In genomic region chr4:82733636-82734035, GRCh38 we compare ENCODE assay signal across 14 cellular contexts.
DNase-seq lines count a peak whose midpoint lies in the region; ATAC-seq and TF ChIP-seq lines count a peak whose summit lies in the region.
"Had no signal": no experiment of that assay in that cellular context is flagged by ENCODE, and none has a peak within 500 bp of the region (broad histone marks: within the 10 kb centered on the region; RNA-seq: fewer than 3 reads in every experiment).

No MANE protein-coding gene starts in this region.

- no peaks in the 10 kb centered on the region for H3K36me3 ChIP-seq in breast epithelium
- no peaks in the 10 kb centered on the region for H3K36me3 ChIP-seq in adrenal gland (replicated peaks in 1 of 2)

- H3K27ac ChIP-seq in breast epithelium (no peak overlapping the region), adrenal gland (peak overlapping the region; percentile 24 to 87 (median 72))

- no peaks in the 10 kb centered on the region for H3K9me3 Mint-ChIP-seq in MCF 10A (ENCODE audit: unreplicated experiment)

- BruUV-seq in MCF 10A (replicated peaks; lab: Mats Ljungman, UMichigan) = no TSS peak

- POLR2A ChIA-PET in MCF 10A (lab: Yijun Ruan, JAX) = interaction anchor here (0.6 to 1.3 kb wide), 4 partner anchors 11 to 195 kb away, joined by 3 to 4 read pairs (median 3); partner anchors contain the start of gene SCD5

- no peaks in the 10 kb centered on the region for H3K9me3 ChIP-seq in breast epithelium
- no peaks in the 10 kb centered on the region for H3K9me3 ChIP-seq in adrenal gland (replicated peaks in 1 of 3)

- no peak overlapping the region for H3K27ac Mint-ChIP-seq in MCF 10A (ENCODE audit: low read depth, unreplicated experiment)
- H3K27ac Mint-ChIP-seq: HFFc6 had no signal

- 64 to 76% (median 67%) methylated on average over 7 of the region's 7 CpGs for WGBS in adrenal gland, 4 donors

- peaks cover 9% of the 10 kb centered on the region for H3K36me3 Mint-ChIP-seq in MCF 10A (ENCODE audit: insufficient read depth, unreplicated experiment)

- no peak for ATAC-seq in GM18505 (IDR thresholded peaks at IDR 0.05; ENCODE audit: unreplicated experiment)
- ATAC-seq: esophagus mucosa, HepG2 had no signal

- DNase-seq in MCF 10A (ENCODE audit: unreplicated experiment) (peak; percentile 67), breast epithelium (ENCODE audit: low spot score in 2 of 2) (no peak), adrenal gland (peak; percentile 64 to 84 (median 73)), fibroblast of the aortic adventitia (ENCODE audit: low read depth) (peak; percentile 40), stromal cell of bone marrow (ENCODE audit: low read depth) (peak; percentile 18), midbrain (lab: John Stamatoyannopoulos, UW) (no peak)
- DNase-seq in stimulated activated naive CD4-positive, alpha-beta T cell treated with Interleukin-2 at 50 U/mL for 16 hours (lab: John Stamatoyannopoulos, UW) = no peak
- DNase-seq: activated effector memory CD4-positive, alpha-beta T cell treated with anti-CD3 and anti-CD28 coated beads, Interleukin-2, amount 50 U/mL, for 16 hours; HFFc6; NCI-H1092; NCI-H524 treated with DMSO at 0.1 percent for 48 hours had no signal

- no peak overlapping the region for H3K4me3 Mint-ChIP-seq in MCF 10A (ENCODE audit: unreplicated experiment)
- H3K4me3 Mint-ChIP-seq: HFFc6 had no signal

- TF ChIP-seq POLR2A in breast epithelium (IDR thresholded peaks at IDR 0.05) = no peak
- TF ChIP-seq POLR2A in adrenal gland (IDR thresholded peaks at IDR 0.05) = peak in 1 of 2 donors; percentile 29
- no peak for TF ChIP-seq POLR2A in GM18505 (IDR thresholded peaks at IDR 0.05; ENCODE audit: borderline replicate concordance, extremely low read depth, insufficient read depth, insufficient read length)

- no peaks in the 10 kb centered on the region for H3K27me3 Mint-ChIP-seq in MCF 10A (ENCODE audit: insufficient read depth, unreplicated experiment)

- H3K4me3 ChIP-seq in breast epithelium = no peak overlapping the region
- no peak overlapping the region for H3K4me3 ChIP-seq in adrenal gland
- no peak overlapping the region for H3K4me3 ChIP-seq in fibroblast of the aortic adventitia (ENCODE audit: low read depth, low read length)

- H3K4me1 ChIP-seq in breast epithelium = no peaks in the 10 kb centered on the region
- peaks cover 43 to 55% of the 10 kb centered on the region in 2 donors for H3K4me1 ChIP-seq in adrenal gland (replicated peaks in 1 of 2)

- CTCF ChIA-PET in MCF 10A (lab: Yijun Ruan, JAX) = interaction anchor here (0.9 to 1.9 kb wide), 3 partner anchors 9 to 68 kb away, joined by 3 to 12 read pairs (median 3); no protein-coding TSS in a partner anchor

- H3K27me3 ChIP-seq in breast epithelium = no peaks in the 10 kb centered on the region
- no peaks in the 10 kb centered on the region for H3K27me3 ChIP-seq in adrenal gland

- H3K4me1 Mint-ChIP-seq in MCF 10A (ENCODE audit: insufficient read depth, unreplicated experiment) = peaks cover 9% of the 10 kb centered on the region

- no peak for TF ChIP-seq CTCF in MCF 10A (IDR thresholded peaks at IDR 0.05; ENCODE audit: unreplicated experiment)
- TF ChIP-seq CTCF in breast epithelium (IDR thresholded peaks at IDR 0.05) = no peak
- TF ChIP-seq CTCF in adrenal gland (IDR thresholded peaks at IDR 0.05) = no peak
- no peak for TF ChIP-seq CTCF in fibroblast of the aortic adventitia (IDR thresholded peaks at IDR 0.05; ENCODE audit: insufficient read depth, low read length)

- intact Hi-C loops in MCF 10A (cut with micrococcal nuclease) (no loop called here), breast epithelium (cut with DNase I; ENCODE audit: low total_unique reads) (no loop called here), adrenal gland (cut with DNase I) (no loop called here)

Comparison
In these comparisons a context has a peak if more than half of its experiments do, and no peak if none do; other contexts are left out.
1. DNase-seq: peak in MCF 10A (single experiment), adrenal gland (7 of 7), fibroblast of the aortic adventitia (single experiment) and stromal cell of bone marrow (single experiment); none in breast epithelium (0 of 2), midbrain (single experiment) and stimulated activated naive CD4-positive, alpha-beta T cell treated with Interleukin-2 at 50 U/mL for 16 hours (single experiment).
2. H3K27ac ChIP-seq: peak in adrenal gland (5 of 5); none in breast epithelium (0 of 2).